Comparison of ENCODE assay signal across 2 cellular contexts in the genomic region with DNA sequence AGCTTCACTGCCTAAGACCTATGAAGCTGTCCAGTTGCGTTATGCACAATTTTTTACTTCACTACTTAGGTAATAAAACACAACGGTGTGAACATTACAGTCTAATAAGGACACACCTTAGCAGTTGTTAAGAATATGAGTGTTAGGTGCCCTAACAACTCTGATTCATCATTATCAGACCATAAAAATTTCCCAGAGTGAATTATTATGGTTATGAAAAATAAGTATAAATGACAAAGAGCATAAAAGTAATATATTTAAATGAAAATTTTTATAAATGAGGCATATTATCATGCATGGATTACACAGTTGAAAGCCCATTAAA.
TF ChIP-seq lines count a peak whose summit lies in the region.

No MANE protein-coding gene starts in this region.

TF ChIP-seq in SK-N-SH, 30 proteins besides CTCF, POLR2A, EP300 and RAD21 (continued from another document):
- TF ChIP-seq, protein P1, sequence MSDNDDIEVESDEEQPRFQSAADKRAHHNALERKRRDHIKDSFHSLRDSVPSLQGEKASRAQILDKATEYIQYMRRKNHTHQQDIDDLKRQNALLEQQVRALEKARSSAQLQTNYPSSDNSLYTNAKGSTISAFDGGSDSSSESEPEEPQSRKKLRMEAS (IDR thresholded peaks at IDR 0.05; ENCODE audit: low read depth): no peak
- no peak for TF ChIP-seq TCF12 (IDR thresholded peaks at IDR 0.05)
- no peak for TF ChIP-seq RFX5 (IDR thresholded peaks at IDR 0.05; ENCODE audit: low read length)
- TF ChIP-seq SMC3 (IDR thresholded peaks at IDR 0.05; ENCODE audit: low read depth, low read length): no peak
- TF ChIP-seq, protein P2, sequence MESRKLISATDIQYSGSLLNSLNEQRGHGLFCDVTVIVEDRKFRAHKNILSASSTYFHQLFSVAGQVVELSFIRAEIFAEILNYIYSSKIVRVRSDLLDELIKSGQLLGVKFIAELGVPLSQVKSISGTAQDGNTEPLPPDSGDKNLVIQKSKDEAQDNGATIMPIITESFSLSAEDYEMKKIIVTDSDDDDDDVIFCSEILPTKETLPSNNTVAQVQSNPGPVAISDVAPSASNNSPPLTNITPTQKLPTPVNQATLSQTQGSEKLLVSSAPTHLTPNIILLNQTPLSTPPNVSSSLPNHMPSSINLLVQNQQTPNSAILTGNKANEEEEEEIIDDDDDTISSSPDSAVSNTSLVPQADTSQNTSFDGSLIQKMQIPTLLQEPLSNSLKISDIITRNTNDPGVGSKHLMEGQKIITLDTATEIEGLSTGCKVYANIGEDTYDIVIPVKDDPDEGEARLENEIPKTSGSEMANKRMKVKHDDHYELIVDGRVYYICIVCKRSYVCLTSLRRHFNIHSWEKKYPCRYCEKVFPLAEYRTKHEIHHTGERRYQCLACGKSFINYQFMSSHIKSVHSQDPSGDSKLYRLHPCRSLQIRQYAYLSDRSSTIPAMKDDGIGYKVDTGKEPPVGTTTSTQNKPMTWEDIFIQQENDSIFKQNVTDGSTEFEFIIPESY (IDR thresholded peaks at IDR 0.05; ENCODE audit: borderline replicate concordance, low read depth): no peak
- TF ChIP-seq MXI1 (IDR thresholded peaks at IDR 0.05; ENCODE audit: low read depth, low read length): no peak
- TF ChIP-seq, protein P3, sequence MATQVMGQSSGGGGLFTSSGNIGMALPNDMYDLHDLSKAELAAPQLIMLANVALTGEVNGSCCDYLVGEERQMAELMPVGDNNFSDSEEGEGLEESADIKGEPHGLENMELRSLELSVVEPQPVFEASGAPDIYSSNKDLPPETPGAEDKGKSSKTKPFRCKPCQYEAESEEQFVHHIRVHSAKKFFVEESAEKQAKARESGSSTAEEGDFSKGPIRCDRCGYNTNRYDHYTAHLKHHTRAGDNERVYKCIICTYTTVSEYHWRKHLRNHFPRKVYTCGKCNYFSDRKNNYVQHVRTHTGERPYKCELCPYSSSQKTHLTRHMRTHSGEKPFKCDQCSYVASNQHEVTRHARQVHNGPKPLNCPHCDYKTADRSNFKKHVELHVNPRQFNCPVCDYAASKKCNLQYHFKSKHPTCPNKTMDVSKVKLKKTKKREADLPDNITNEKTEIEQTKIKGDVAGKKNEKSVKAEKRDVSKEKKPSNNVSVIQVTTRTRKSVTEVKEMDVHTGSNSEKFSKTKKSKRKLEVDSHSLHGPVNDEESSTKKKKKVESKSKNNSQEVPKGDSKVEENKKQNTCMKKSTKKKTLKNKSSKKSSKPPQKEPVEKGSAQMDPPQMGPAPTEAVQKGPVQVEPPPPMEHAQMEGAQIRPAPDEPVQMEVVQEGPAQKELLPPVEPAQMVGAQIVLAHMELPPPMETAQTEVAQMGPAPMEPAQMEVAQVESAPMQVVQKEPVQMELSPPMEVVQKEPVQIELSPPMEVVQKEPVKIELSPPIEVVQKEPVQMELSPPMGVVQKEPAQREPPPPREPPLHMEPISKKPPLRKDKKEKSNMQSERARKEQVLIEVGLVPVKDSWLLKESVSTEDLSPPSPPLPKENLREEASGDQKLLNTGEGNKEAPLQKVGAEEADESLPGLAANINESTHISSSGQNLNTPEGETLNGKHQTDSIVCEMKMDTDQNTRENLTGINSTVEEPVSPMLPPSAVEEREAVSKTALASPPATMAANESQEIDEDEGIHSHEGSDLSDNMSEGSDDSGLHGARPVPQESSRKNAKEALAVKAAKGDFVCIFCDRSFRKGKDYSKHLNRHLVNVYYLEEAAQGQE (IDR thresholded peaks at IDR 0.05; ENCODE audit: low read depth, low read length): no peak
- TF ChIP-seq, protein P4, sequence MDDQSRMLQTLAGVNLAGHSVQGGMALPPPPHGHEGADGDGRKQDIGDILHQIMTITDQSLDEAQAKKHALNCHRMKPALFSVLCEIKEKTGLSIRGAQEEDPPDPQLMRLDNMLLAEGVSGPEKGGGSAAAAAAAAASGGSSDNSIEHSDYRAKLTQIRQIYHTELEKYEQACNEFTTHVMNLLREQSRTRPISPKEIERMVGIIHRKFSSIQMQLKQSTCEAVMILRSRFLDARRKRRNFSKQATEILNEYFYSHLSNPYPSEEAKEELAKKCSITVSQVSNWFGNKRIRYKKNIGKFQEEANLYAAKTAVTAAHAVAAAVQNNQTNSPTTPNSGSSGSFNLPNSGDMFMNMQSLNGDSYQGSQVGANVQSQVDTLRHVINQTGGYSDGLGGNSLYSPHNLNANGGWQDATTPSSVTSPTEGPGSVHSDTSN (IDR thresholded peaks at IDR 0.05): no peak
- TF ChIP-seq, protein P5, sequence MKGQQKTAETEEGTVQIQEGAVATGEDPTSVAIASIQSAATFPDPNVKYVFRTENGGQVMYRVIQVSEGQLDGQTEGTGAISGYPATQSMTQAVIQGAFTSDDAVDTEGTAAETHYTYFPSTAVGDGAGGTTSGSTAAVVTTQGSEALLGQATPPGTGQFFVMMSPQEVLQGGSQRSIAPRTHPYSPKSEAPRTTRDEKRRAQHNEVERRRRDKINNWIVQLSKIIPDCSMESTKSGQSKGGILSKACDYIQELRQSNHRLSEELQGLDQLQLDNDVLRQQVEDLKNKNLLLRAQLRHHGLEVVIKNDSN (IDR thresholded peaks at IDR 0.05; ENCODE audit: borderline replicate concordance, low read depth): no peak

TF ChIP-seq in SK-N-SH treated with all-trans-retinoic acid at 6 μM for 48 hours, 23 proteins besides CTCF, POLR2A, EP300 and RAD21 (continued from another document):
- TF ChIP-seq, protein P6, sequence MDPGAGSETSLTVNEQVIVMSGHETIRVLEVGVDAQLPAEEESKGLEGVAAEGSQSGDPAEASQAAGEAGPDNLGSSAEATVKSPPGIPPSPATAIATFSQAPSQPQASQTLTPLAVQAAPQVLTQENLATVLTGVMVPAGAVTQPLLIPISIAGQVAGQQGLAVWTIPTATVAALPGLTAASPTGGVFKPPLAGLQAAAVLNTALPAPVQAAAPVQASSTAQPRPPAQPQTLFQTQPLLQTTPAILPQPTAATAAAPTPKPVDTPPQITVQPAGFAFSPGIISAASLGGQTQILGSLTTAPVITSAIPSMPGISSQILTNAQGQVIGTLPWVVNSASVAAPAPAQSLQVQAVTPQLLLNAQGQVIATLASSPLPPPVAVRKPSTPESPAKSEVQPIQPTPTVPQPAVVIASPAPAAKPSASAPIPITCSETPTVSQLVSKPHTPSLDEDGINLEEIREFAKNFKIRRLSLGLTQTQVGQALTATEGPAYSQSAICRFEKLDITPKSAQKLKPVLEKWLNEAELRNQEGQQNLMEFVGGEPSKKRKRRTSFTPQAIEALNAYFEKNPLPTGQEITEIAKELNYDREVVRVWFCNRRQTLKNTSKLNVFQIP (CRISPR knock-in tag; IDR thresholded peaks at IDR 0.05; ENCODE audit: borderline replicate concordance, low read depth): no peak
- TF ChIP-seq ESRRG (CRISPR knock-in tag; IDR thresholded peaks at IDR 0.05) (no peak), SNAI2 (CRISPR knock-in tag; IDR thresholded peaks at IDR 0.05) (no peak), ZNF70 (CRISPR knock-in tag; IDR thresholded peaks at IDR 0.05) (no peak), ISL1 (CRISPR knock-in tag; IDR thresholded peaks at IDR 0.05) (no peak), TOX (CRISPR knock-in tag; IDR thresholded peaks at IDR 0.05; ENCODE audit: borderline replicate concordance) (no peak), BACH2 (CRISPR knock-in tag; IDR thresholded peaks at IDR 0.05; ENCODE audit: borderline replicate concordance) (no peak), ZFP30 (CRISPR knock-in tag; IDR thresholded peaks at IDR 0.05) (no peak), ARNTL (CRISPR knock-in tag; IDR thresholded peaks at IDR 0.05; ENCODE audit: borderline replicate concordance, low read depth) (no peak), ZNF8 (CRISPR knock-in tag; IDR thresholded peaks at IDR 0.05) (no peak), ZC3H10 (CRISPR knock-in tag; IDR thresholded peaks at IDR 0.05) (no peak)
- TF ChIP-seq, protein P7, sequence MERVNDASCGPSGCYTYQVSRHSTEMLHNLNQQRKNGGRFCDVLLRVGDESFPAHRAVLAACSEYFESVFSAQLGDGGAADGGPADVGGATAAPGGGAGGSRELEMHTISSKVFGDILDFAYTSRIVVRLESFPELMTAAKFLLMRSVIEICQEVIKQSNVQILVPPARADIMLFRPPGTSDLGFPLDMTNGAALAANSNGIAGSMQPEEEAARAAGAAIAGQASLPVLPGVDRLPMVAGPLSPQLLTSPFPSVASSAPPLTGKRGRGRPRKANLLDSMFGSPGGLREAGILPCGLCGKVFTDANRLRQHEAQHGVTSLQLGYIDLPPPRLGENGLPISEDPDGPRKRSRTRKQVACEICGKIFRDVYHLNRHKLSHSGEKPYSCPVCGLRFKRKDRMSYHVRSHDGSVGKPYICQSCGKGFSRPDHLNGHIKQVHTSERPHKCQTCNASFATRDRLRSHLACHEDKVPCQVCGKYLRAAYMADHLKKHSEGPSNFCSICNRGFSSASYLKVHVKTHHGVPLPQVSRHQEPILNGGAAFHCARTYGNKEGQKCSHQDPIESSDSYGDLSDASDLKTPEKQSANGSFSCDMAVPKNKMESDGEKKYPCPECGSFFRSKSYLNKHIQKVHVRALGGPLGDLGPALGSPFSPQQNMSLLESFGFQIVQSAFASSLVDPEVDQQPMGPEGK (CRISPR knock-in tag; IDR thresholded peaks at IDR 0.05; ENCODE audit: borderline replicate concordance): no peak
- TF ChIP-seq, protein P8, sequence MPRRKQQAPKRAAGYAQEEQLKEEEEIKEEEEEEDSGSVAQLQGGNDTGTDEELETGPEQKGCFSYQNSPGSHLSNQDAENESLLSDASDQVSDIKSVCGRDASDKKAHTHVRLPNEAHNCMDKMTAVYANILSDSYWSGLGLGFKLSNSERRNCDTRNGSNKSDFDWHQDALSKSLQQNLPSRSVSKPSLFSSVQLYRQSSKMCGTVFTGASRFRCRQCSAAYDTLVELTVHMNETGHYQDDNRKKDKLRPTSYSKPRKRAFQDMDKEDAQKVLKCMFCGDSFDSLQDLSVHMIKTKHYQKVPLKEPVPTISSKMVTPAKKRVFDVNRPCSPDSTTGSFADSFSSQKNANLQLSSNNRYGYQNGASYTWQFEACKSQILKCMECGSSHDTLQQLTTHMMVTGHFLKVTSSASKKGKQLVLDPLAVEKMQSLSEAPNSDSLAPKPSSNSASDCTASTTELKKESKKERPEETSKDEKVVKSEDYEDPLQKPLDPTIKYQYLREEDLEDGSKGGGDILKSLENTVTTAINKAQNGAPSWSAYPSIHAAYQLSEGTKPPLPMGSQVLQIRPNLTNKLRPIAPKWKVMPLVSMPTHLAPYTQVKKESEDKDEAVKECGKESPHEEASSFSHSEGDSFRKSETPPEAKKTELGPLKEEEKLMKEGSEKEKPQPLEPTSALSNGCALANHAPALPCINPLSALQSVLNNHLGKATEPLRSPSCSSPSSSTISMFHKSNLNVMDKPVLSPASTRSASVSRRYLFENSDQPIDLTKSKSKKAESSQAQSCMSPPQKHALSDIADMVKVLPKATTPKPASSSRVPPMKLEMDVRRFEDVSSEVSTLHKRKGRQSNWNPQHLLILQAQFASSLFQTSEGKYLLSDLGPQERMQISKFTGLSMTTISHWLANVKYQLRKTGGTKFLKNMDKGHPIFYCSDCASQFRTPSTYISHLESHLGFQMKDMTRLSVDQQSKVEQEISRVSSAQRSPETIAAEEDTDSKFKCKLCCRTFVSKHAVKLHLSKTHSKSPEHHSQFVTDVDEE (CRISPR knock-in tag; IDR thresholded peaks at IDR 0.05): no peak
- TF ChIP-seq, protein P9, sequence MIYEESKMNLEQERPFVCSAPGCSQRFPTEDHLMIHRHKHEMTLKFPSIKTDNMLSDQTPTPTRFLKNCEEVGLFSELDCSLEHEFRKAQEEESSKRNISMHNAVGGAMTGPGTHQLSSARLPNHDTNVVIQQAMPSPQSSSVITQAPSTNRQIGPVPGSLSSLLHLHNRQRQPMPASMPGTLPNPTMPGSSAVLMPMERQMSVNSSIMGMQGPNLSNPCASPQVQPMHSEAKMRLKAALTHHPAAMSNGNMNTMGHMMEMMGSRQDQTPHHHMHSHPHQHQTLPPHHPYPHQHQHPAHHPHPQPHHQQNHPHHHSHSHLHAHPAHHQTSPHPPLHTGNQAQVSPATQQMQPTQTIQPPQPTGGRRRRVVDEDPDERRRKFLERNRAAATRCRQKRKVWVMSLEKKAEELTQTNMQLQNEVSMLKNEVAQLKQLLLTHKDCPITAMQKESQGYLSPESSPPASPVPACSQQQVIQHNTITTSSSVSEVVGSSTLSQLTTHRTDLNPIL (CRISPR knock-in tag; IDR thresholded peaks at IDR 0.05; ENCODE audit: low read depth): no peak
